ENCODE assay signal across 19 cellular contexts in the genomic region with DNA sequence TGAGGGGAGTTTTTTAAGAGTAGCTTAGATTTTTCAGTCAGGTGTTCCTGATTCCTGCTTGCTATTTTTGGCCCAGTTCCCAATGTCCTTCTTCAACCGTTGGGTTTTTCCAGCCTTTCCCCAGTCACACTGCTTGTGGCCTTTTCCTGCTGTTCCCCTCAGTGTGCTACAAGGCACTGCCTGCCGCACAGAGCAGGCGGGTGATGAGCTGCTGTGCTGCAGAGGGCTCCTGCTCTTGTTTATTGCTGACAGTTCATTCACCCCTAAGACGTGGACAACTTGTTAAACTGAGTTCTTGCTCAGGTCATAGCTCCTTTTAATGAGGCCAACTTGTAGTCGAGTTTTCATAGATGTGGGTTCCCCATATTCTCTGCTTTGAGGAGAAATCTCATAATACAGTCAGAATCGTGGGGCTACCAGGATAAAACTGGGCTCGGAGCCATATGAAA. TPM values are rescaled to one million over a fixed set of nuclear protein-coding genes. Genes with fewer than 3 reads are reported as not detected.
DNase-seq lines count a peak whose midpoint lies in the region; ATAC-seq, FAIRE-seq and TF ChIP-seq lines count a peak whose summit lies in the region.
"Had no signal": no experiment of that assay in that cellular context is flagged by ENCODE, and none has a peak within 500 bp of the region (broad histone marks: within the 10 kb centered on the region; RNA-seq: fewer than 3 reads in every experiment).

No MANE protein-coding gene starts in this region.

- no peak for DNase-seq in bronchial epithelial cell (ENCODE audit: low read depth)
- peak; percentile 85 for DNase-seq in kidney tubule cell (ENCODE audit: low spot score)
- DNase-seq in renal cortical epithelial cell (ENCODE audit: low read depth): peak; percentile 84
- no peak for DNase-seq in activated naive CD4-positive, alpha-beta T cell treated with anti-CD3 and anti-CD28 coated beads, Interleukin-2, amount 10 ng/mL, durations not matched to agents 7 days and 5 days
- DNase-seq in T-helper 2 cell: no peak
- DNase-seq: activated gamma-delta T cell treated with Interleukin-2 at 50 U/mL for 16 hours; aorta; CD4-positive, alpha-beta memory T cell; DND-41; left ventricle myocardium superior; natural killer cell; NCI-H1436; SJCRH30; stomach; T-helper 9 cell had no signal

- ATAC-seq in GM19395 (IDR thresholded peaks at IDR 0.05; ENCODE audit: unreplicated experiment): no peak
- ATAC-seq in GM19035 (IDR thresholded peaks at IDR 0.05; ENCODE audit: unreplicated experiment): no peak
- ATAC-seq: left ventricle myocardium superior, natural killer cell had no signal

- H3K27me3 Mint-ChIP-seq in activated naive CD4-positive, alpha-beta T cell treated with anti-CD3 and anti-CD28 coated beads, Interleukin-2, amount 10 ng/mL, durations not matched to agents 7 days and 5 days: no peaks in the 10 kb centered on the region
- H3K27me3 Mint-ChIP-seq: CD4-positive, alpha-beta memory T cell had no signal

- H3K27ac ChIP-seq in HEK293 (ENCODE audit: extremely low read depth, low read depth, low read length): no peak overlapping the region
- H3K27ac ChIP-seq: SJCRH30 had no signal

- no peak overlapping the region for H3K27ac Mint-ChIP-seq in activated naive CD4-positive, alpha-beta T cell treated with anti-CD3 and anti-CD28 coated beads, Interleukin-2, amount 10 ng/mL, durations not matched to agents 7 days and 5 days
- H3K27ac Mint-ChIP-seq: natural killer cell had no signal

- H3K4me3 ChIP-seq in HEK293 (ENCODE audit: low read depth, low read length): no peak overlapping the region
- no peak overlapping the region for H3K4me3 ChIP-seq in bronchial epithelial cell (ENCODE audit: low read depth, low read length)
- H3K4me3 ChIP-seq: SJCRH30, stomach had no signal

- H3K4me1 ChIP-seq in HEK293 (ENCODE audit: control insufficient read depth, insufficient read depth, low read length): 0 out of 2 replicates have a peak, but pooled peaks cover 2% of the 10 kb centered on the region

- peaks cover 9 to 91% of the 10 kb centered on the region in 2 experiments for H3K36me3 ChIP-seq in HEK293 (ENCODE audit: control insufficient read depth in 2 of 2, insufficient read depth in 1 of 2, low read length in 2 of 2)
- peaks cover 20% of the 10 kb centered on the region for H3K36me3 ChIP-seq in bronchial epithelial cell (ENCODE audit: control insufficient read depth, insufficient read depth, low read length)

- POLR2A ChIA-PET in HEK293 (lab: Yijun Ruan, JAX): no interaction called here

- H3K9me3 Mint-ChIP-seq in activated naive CD4-positive, alpha-beta T cell treated with anti-CD3 and anti-CD28 coated beads, Interleukin-2, amount 10 ng/mL, durations not matched to agents 7 days and 5 days: no peaks in the 10 kb centered on the region
- H3K9me3 Mint-ChIP-seq: CD4-positive, alpha-beta memory T cell; natural killer cell had no signal

- no peaks in the 10 kb centered on the region for H3K27me3 ChIP-seq in bronchial epithelial cell (ENCODE audit: control insufficient read depth, insufficient read depth, low read length)
- H3K27me3 ChIP-seq: SJCRH30, stomach had no signal

- no peaks in the 10 kb centered on the region for H3K4me1 Mint-ChIP-seq in activated naive CD4-positive, alpha-beta T cell treated with anti-CD3 and anti-CD28 coated beads, Interleukin-2, amount 10 ng/mL, durations not matched to agents 7 days and 5 days

- no peaks in the 10 kb centered on the region for H3K9me3 ChIP-seq in HEK293 (ENCODE audit: control insufficient read depth, insufficient read depth, low read depth, low read length)
- H3K9me3 ChIP-seq: SJCRH30, stomach had no signal

- no peak overlapping the region for H3K4me3 Mint-ChIP-seq in activated naive CD4-positive, alpha-beta T cell treated with anti-CD3 and anti-CD28 coated beads, Interleukin-2, amount 10 ng/mL, durations not matched to agents 7 days and 5 days
- H3K4me3 Mint-ChIP-seq: CD4-positive, alpha-beta memory T cell; natural killer cell had no signal

- CTCF ChIA-PET in HEK293 (lab: Yijun Ruan, JAX): no interaction called here
- CTCF ChIA-PET in activated naive CD4-positive, alpha-beta T cell treated with anti-CD3 and anti-CD28 coated beads, Interleukin-2, amount 10 ng/mL, durations not matched to agents 7 days and 5 days (lab: Charles Lee): no interaction called here

- peaks cover 55% of the 10 kb centered on the region for H3K36me3 Mint-ChIP-seq in activated naive CD4-positive, alpha-beta T cell treated with anti-CD3 and anti-CD28 coated beads, Interleukin-2, amount 10 ng/mL, durations not matched to agents 7 days and 5 days

- TF ChIP-seq CTCF in HEK293 (tag by site-specific recombination; IDR thresholded peaks at IDR 0.05) (no peak), bronchial epithelial cell (IDR thresholded peaks at IDR 0.05; ENCODE audit: insufficient read depth, low read length, severe bottlenecking) (no peak)

- peak; percentile 86 for FAIRE-seq in bronchial epithelial cell (lab: Jason Lieb, UNC)

TF ChIP-seq in HEK293, 187 proteins besides CTCF, POLR2A, EP300 and RAD21:
- TF ChIP-seq KLF9 (tag by site-specific recombination; IDR thresholded peaks at IDR 0.05; ENCODE audit: low read depth): no peak
- no peak for TF ChIP-seq ZNF140 (tag by site-specific recombination; IDR thresholded peaks at IDR 0.05)
- peak; percentile 75 for TF ChIP-seq ZIC2 (tag by site-specific recombination; IDR thresholded peaks at IDR 0.05)
- no peak for TF ChIP-seq ZNF138 (tag by site-specific recombination; IDR thresholded peaks at IDR 0.05; ENCODE audit: borderline replicate concordance)

RNA-seq across cellular contexts. Expression of a gene that starts 20.6 kb away (rescaled TPM):
- total RNA-seq in bronchial epithelial cell: 45.3 and 89.0 TPM in 2 replicates
- total RNA-seq in renal cortical epithelial cell: 60.0 and 179 TPM in 2 replicates

RNA-seq across cellular contexts. Expression of a gene that starts 20.7 kb away (rescaled TPM):
- total RNA-seq in bronchial epithelial cell (1.1 and 1.5 TPM in 2 replicates), renal cortical epithelial cell (2.3 and 3.4 TPM in 2 replicates)

RNA-seq across cellular contexts. Expression of a gene that starts 31.6 kb away (rescaled TPM):
- total RNA-seq in bronchial epithelial cell (not detected in 2 replicates), renal cortical epithelial cell (not detected in 2 replicates)
- total RNA-seq: aorta; CD4-positive, alpha-beta memory T cell; HT1080; left ventricle myocardium superior; natural killer cell; stomach had no signal

RNA-seq across cellular contexts. Expression of a gene that starts 45.1 kb away (rescaled TPM):
- total RNA-seq in bronchial epithelial cell: not detected in 2 replicates
- not detected in 2 replicates for total RNA-seq in renal cortical epithelial cell
- total RNA-seq: aorta; CD4-positive, alpha-beta memory T cell; HT1080; left ventricle myocardium superior; natural killer cell; stomach had no signal

RNA-seq across cellular contexts. Expression of a gene that starts 50.9 kb away (rescaled TPM):
- total RNA-seq in bronchial epithelial cell (not detected in 2 replicates), renal cortical epithelial cell (not detected in 2 replicates)
- total RNA-seq: aorta; CD4-positive, alpha-beta memory T cell; HT1080; natural killer cell; stomach had no signal

Comparison
In these comparisons a context has a peak if more than half of its experiments do, and no peak if none do; other contexts are left out.
1. DNase-seq: peak in kidney tubule cell (single experiment) and renal cortical epithelial cell (single experiment); none in bronchial epithelial cell (single experiment), activated naive CD4-positive, alpha-beta T cell treated with anti-CD3 and anti-CD28 coated beads, Interleukin-2, amount 10 ng/mL, durations not matched to agents 7 days and 5 days (single experiment) and T-helper 2 cell (0 of 5).